20 cellular contexts compared by ENCODE assay signal in genomic region chrX:24412637-24413363, GRCh38. TPM values are rescaled to one million over a fixed set of nuclear protein-coding genes. Genes with fewer than 3 reads are reported as not detected.
DNase-seq lines count a peak whose midpoint lies in the region; ATAC-seq and TF ChIP-seq lines count a peak whose summit lies in the region.
"Had no signal": no experiment of that assay in that cellular context is flagged by ENCODE, and none has a peak within 500 bp of the region (broad histone marks: within the 10 kb centered on the region; RNA-seq: fewer than 3 reads in every experiment).

No MANE protein-coding gene starts in this region.

- no peak overlapping the region for H3K27ac ChIP-seq in upper lobe of right lung
- H3K27ac ChIP-seq: 22Rv1 had no signal

- H3K4me1 ChIP-seq in upper lobe of right lung, result no peaks in the 10 kb centered on the region
- H3K4me1 ChIP-seq: Caco-2 had no signal

- H3K27me3 ChIP-seq in upper lobe of right lung, result no peaks in the 10 kb centered on the region

- TF ChIP-seq CTCF in natural killer cell (IDR thresholded peaks at IDR 0.05) (no peak), upper lobe of right lung (IDR thresholded peaks at IDR 0.05) (no peak)

- H3K4me1 Mint-ChIP-seq in natural killer cell, result peaks cover 8 to 13% of the 10 kb centered on the region in 2 donors
- H3K4me1 Mint-ChIP-seq in natural killer cell treated with Interleukin-12 subunit alpha and Interleukin-12 subunit beta and Interleukin-15 and Interleukin-18, amount 100 ng/mL, for 72 hours (ENCODE audit: low read depth in 2 of 2), result peaks cover 6 to 10% of the 10 kb centered on the region in 2 donors
- peaks cover 5% of the 10 kb centered on the region for H3K4me1 Mint-ChIP-seq in activated T-helper 17 cell treated with anti-CD3 and anti-CD28 coated beads, Interleukin-2, amount 50 U/mL, for 72 hours
- H3K4me1 Mint-ChIP-seq: CD4-positive, CD25-positive, alpha-beta regulatory T cell; IgD-negative memory B cell had no signal

- ATAC-seq in natural killer cell (peak in 2 of 3 donors; percentile 49 to 59), HG02884 (IDR thresholded peaks at IDR 0.05; ENCODE audit: unreplicated experiment) (no peak), upper lobe of right lung (no peak)
- no peak for ATAC-seq in natural killer cell treated with Interleukin-12 subunit alpha and Interleukin-12 subunit beta and Interleukin-15 and Interleukin-18, amount 100 ng/mL, for 72 hours
- peak; percentile 75 for ATAC-seq in activated T-helper 17 cell treated with anti-CD3 and anti-CD28 coated beads, Interleukin-2, amount 50 U/mL, for 72 hours (replicated peaks)
- ATAC-seq: PC-3 had no signal

- no peak for DNase-seq in natural killer cell
- no peak for DNase-seq in natural killer cell treated with Interleukin-12 subunit alpha and Interleukin-12 subunit beta and Interleukin-15 and Interleukin-18, amount 100 ng/mL, for 72 hours (ENCODE audit: low spot score)
- DNase-seq in kidney glomerular epithelial cell (lab: John Stamatoyannopoulos, UW), result peak; percentile 2
- DNase-seq in NCI-H187 treated with DMSO at 0.1 percent for 48 hours (lab: John Stamatoyannopoulos, UW), result no peak
- no peak for DNase-seq in foreskin melanocyte
- DNase-seq in upper lobe of right lung, result no peak
- DNase-seq: Caco-2; CD4-positive, CD25-positive, alpha-beta regulatory T cell; NCI-H1105 treated with DMSO at 0.1 percent for 48 hours; NCI-H1694 treated with DMSO at 0.1 percent for 48 hours; NCI-H2107; NCI-H510A treated with DMSO at 0.1 percent for 48 hours; PC-3 had no signal

- H3K27me3 Mint-ChIP-seq in natural killer cell (ENCODE audit: low read depth in 2 of 2), result no peaks in the 10 kb centered on the region
- H3K27me3 Mint-ChIP-seq in natural killer cell treated with Interleukin-12 subunit alpha and Interleukin-12 subunit beta and Interleukin-15 and Interleukin-18, amount 100 ng/mL, for 72 hours, result peaks cover 0 to 10% of the 10 kb centered on the region in 2 donors
- H3K27me3 Mint-ChIP-seq in activated T-helper 17 cell treated with anti-CD3 and anti-CD28 coated beads, Interleukin-2, amount 50 U/mL, for 72 hours, result no peaks in the 10 kb centered on the region

- no peaks in the 10 kb centered on the region for H3K9me3 ChIP-seq in upper lobe of right lung
- H3K9me3 ChIP-seq: Caco-2 had no signal

- H3K4me3 ChIP-seq in upper lobe of right lung, result no peak overlapping the region

- no peak overlapping the region for H3K4me3 Mint-ChIP-seq in natural killer cell
- no peak overlapping the region for H3K4me3 Mint-ChIP-seq in natural killer cell treated with Interleukin-12 subunit alpha and Interleukin-12 subunit beta and Interleukin-15 and Interleukin-18, amount 100 ng/mL, for 72 hours
- no peak overlapping the region for H3K4me3 Mint-ChIP-seq in activated T-helper 17 cell treated with anti-CD3 and anti-CD28 coated beads, Interleukin-2, amount 50 U/mL, for 72 hours
- H3K4me3 Mint-ChIP-seq: CD4-positive, CD25-positive, alpha-beta regulatory T cell; IgD-negative memory B cell had no signal

- H3K27ac Mint-ChIP-seq in natural killer cell, result peak overlapping the region; percentile 66 to 74
- H3K27ac Mint-ChIP-seq in natural killer cell treated with Interleukin-12 subunit alpha and Interleukin-12 subunit beta and Interleukin-15 and Interleukin-18, amount 100 ng/mL, for 72 hours, result no peak overlapping the region
- H3K27ac Mint-ChIP-seq in activated T-helper 17 cell treated with anti-CD3 and anti-CD28 coated beads, Interleukin-2, amount 50 U/mL, for 72 hours, result peak overlapping the region; percentile 34
- H3K27ac Mint-ChIP-seq: CD4-positive, CD25-positive, alpha-beta regulatory T cell had no signal

- H3K9me3 Mint-ChIP-seq in natural killer cell, result no peaks in the 10 kb centered on the region
- no peaks in the 10 kb centered on the region for H3K9me3 Mint-ChIP-seq in natural killer cell treated with Interleukin-12 subunit alpha and Interleukin-12 subunit beta and Interleukin-15 and Interleukin-18, amount 100 ng/mL, for 72 hours
- H3K9me3 Mint-ChIP-seq in activated T-helper 17 cell treated with anti-CD3 and anti-CD28 coated beads, Interleukin-2, amount 50 U/mL, for 72 hours, result no peaks in the 10 kb centered on the region
- H3K9me3 Mint-ChIP-seq: CD4-positive, CD25-positive, alpha-beta regulatory T cell; IgD-negative memory B cell had no signal

- intact Hi-C loops in natural killer cell (cut with micrococcal nuclease), result no loop called here
- intact Hi-C loops in upper lobe of right lung (cut with DNase I), result no loop called here

- H3K36me3 ChIP-seq in upper lobe of right lung, result no peaks in the 10 kb centered on the region

- H3K36me3 Mint-ChIP-seq in natural killer cell, result no peaks in the 10 kb centered on the region
- H3K36me3 Mint-ChIP-seq in natural killer cell treated with Interleukin-12 subunit alpha and Interleukin-12 subunit beta and Interleukin-15 and Interleukin-18, amount 100 ng/mL, for 72 hours, result no peaks in the 10 kb centered on the region
- H3K36me3 Mint-ChIP-seq in activated T-helper 17 cell treated with anti-CD3 and anti-CD28 coated beads, Interleukin-2, amount 50 U/mL, for 72 hours (ENCODE audit: low read depth), result no peaks in the 10 kb centered on the region
- H3K36me3 Mint-ChIP-seq: CD4-positive, CD25-positive, alpha-beta regulatory T cell; IgD-negative memory B cell had no signal

RNA-seq across cellular contexts. Expression of gene PDK3, which starts 52.3 kb away (rescaled TPM):
- total RNA-seq in natural killer cell (10 to 100 TPM; 21.9 to 30.9 (median 28.1) TPM), upper lobe of right lung (19.4 TPM)
- 10 to 100 TPM; 21.8 to 37.6 TPM for total RNA-seq in natural killer cell treated with Interleukin-12 subunit alpha and Interleukin-12 subunit beta and Interleukin-15 and Interleukin-18, amount 100 ng/mL, for 72 hours
- total RNA-seq in activated T-helper 17 cell treated with anti-CD3 and anti-CD28 coated beads, Interleukin-2, amount 50 U/mL, for 72 hours, result 10 to 100 TPM; 45.1 to 82.3 TPM

RNA-seq across cellular contexts. Expression of gene SUPT20HL1, which starts 52.4 kb away (rescaled TPM):
- total RNA-seq in natural killer cell (not detected), upper lobe of right lung (not detected)
- total RNA-seq in natural killer cell treated with Interleukin-12 subunit alpha and Interleukin-12 subunit beta and Interleukin-15 and Interleukin-18, amount 100 ng/mL, for 72 hours, result not detected
- 1 to 10 TPM in 1 of 2 donors, under 1 TPM in 1; 0.71 to 1.4 TPM for total RNA-seq in activated T-helper 17 cell treated with anti-CD3 and anti-CD28 coated beads, Interleukin-2, amount 50 U/mL, for 72 hours
- total RNA-seq: Caco-2; CD4-positive, CD25-positive, alpha-beta regulatory T cell; H1; LHCN-M2; PC-3; T-helper 1 cell treated with Interleukin-12 subunit alpha and Interleukin-12 subunit beta and Interleukin-4 antibody, amounts not matched to agents 30 ng/mL and 1 ng/mL, for 36 hours had no signal

Comparison
In these comparisons a context has a peak if more than half of its experiments do, and no peak if none do; other contexts are left out.
1. ATAC-seq: peak in natural killer cell (2 of 3) and activated T-helper 17 cell treated with anti-CD3 and anti-CD28 coated beads, Interleukin-2, amount 50 U/mL, for 72 hours (single experiment); none in natural killer cell treated with Interleukin-12 subunit alpha and Interleukin-12 subunit beta and Interleukin-15 and Interleukin-18, amount 100 ng/mL, for 72 hours (0 of 2), HG02884 (single experiment) and upper lobe of right lung (single experiment).
2. H3K27ac Mint-ChIP-seq: peak in natural killer cell (2 of 2) and activated T-helper 17 cell treated with anti-CD3 and anti-CD28 coated beads, Interleukin-2, amount 50 U/mL, for 72 hours (single experiment); none in natural killer cell treated with Interleukin-12 subunit alpha and Interleukin-12 subunit beta and Interleukin-15 and Interleukin-18, amount 100 ng/mL, for 72 hours (0 of 2).